25 cellular contexts compared by ENCODE assay signal in the genomic region with DNA sequence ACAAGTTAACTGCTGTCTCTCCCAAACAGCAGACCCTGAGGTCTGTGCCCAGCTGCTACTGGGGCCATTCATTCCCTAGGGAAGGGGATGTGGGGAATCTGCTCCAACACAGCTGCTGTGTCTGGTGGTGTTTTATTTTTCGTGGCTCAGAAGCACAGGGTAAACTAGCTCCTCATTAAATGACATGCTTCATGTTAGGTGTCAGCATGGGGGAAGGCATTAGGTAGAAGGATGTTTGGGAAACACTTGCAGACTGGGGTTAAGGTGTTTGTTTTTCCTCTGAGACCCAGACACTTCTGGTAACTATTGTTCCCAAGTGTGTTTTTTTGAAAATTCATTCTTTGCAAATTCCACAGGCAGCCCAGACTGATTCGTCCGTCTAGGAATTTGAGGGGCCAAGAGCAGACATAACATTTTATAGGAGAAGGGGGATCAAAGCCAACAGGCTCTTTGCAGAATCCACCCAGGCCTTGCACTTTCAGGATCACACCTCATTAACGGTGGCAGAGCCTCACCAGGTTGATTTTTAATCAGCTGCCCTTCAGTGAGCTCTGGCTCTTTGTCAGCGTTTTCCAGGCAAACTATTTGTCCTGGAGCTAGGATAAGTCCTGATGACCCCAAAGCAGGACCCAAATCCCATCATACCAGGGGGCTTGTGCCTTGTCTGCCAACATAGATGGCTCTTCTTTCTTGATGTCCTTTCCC.
DNase-seq lines count a peak whose midpoint lies in the region; FAIRE-seq and TF ChIP-seq lines count a peak whose summit lies in the region.
"Had no signal": no experiment of that assay in that cellular context is flagged by ENCODE, and none has a peak within 500 bp of the region (broad histone marks: within the 10 kb centered on the region; RNA-seq: fewer than 3 reads in every experiment).

No MANE protein-coding gene starts in this region.

- peaks cover 5% of the 10 kb centered on the region for H3K9me3 Mint-ChIP-seq in astrocyte (ENCODE audit: unreplicated experiment)
- H3K9me3 Mint-ChIP-seq: activated naive CD4-positive, alpha-beta T cell treated with anti-CD3 and anti-CD28 coated beads for 36 hours; CD8-positive, alpha-beta memory T cell; dendritic cell treated with granulocyte-macrophage colony-stimulating factor and Interleukin-4, amounts not matched to agents 40 ng/mL and 50 ng/mL, for 4 days; naive thymus-derived CD4-positive, alpha-beta T cell had no signal

- H3K9ac ChIP-seq in astrocyte (ENCODE audit: low read length) (no peak overlapping the region), smooth muscle cell (ENCODE audit: low read depth) (no peak overlapping the region), MM.1S (ENCODE audit: low read length) (no peak overlapping the region)
- H3K9ac ChIP-seq: KMS-11 had no signal

- no peak overlapping the region for H3K4me3 Mint-ChIP-seq in astrocyte (ENCODE audit: unreplicated experiment)
- H3K4me3 Mint-ChIP-seq: activated naive CD4-positive, alpha-beta T cell treated with anti-CD3 and anti-CD28 coated beads for 36 hours; CD8-positive, alpha-beta memory T cell; dendritic cell treated with granulocyte-macrophage colony-stimulating factor and Interleukin-4, amounts not matched to agents 40 ng/mL and 50 ng/mL, for 4 days; naive thymus-derived CD4-positive, alpha-beta T cell; stimulated activated memory B cell treated with anti-CD40 and anti-IgM and Interleukin-4, amounts not matched to agents 10 μg/mL and 1 μg/mL and 100 μg/mL, for 72 hours had no signal

- H3K36me3 ChIP-seq in astrocyte (ENCODE audit: insufficient read depth, low read length) (no peaks in the 10 kb centered on the region), smooth muscle cell (ENCODE audit: low read depth) (no peaks in the 10 kb centered on the region), MM.1S (replicated peaks; ENCODE audit: insufficient read depth, low read length) (no peaks in the 10 kb centered on the region)
- H3K36me3 ChIP-seq: SJCRH30, spleen had no signal

- H3K27ac Mint-ChIP-seq in astrocyte (ENCODE audit: unreplicated experiment): peak overlapping the region; percentile 96
- H3K27ac Mint-ChIP-seq: activated naive CD4-positive, alpha-beta T cell treated with anti-CD3 and anti-CD28 coated beads for 36 hours; dendritic cell treated with granulocyte-macrophage colony-stimulating factor and Interleukin-4, amounts not matched to agents 40 ng/mL and 50 ng/mL, for 4 days; naive thymus-derived CD4-positive, alpha-beta T cell; stimulated activated memory B cell treated with anti-CD40 and anti-IgM and Interleukin-4, amounts not matched to agents 10 μg/mL and 1 μg/mL and 100 μg/mL, for 72 hours had no signal

- H3K9me2 ChIP-seq in MM.1S (replicated peaks; ENCODE audit: insufficient read depth, low read length): no peaks in the 10 kb centered on the region

- H3K4me1 ChIP-seq in astrocyte (ENCODE audit: insufficient read depth, low read length): peaks cover 34% of the 10 kb centered on the region
- no peaks in the 10 kb centered on the region for H3K4me1 ChIP-seq in smooth muscle cell (ENCODE audit: low read depth)
- no peaks in the 10 kb centered on the region for H3K4me1 ChIP-seq in MM.1S (ENCODE audit: low read length)
- H3K4me1 ChIP-seq: SJCRH30, spleen had no signal

- H3K79me2 ChIP-seq in astrocyte (ENCODE audit: insufficient read depth, low read length) (no peaks in the 10 kb centered on the region), smooth muscle cell (ENCODE audit: low read depth) (no peaks in the 10 kb centered on the region), MM.1S (ENCODE audit: low read length) (no peaks in the 10 kb centered on the region)

- no peaks in the 10 kb centered on the region for H3K9me3 ChIP-seq in astrocyte (ENCODE audit: insufficient read depth, low read depth, low read length)
- no peaks in the 10 kb centered on the region for H3K9me3 ChIP-seq in smooth muscle cell (replicated peaks; ENCODE audit: low read depth)
- no peaks in the 10 kb centered on the region for H3K9me3 ChIP-seq in MM.1S (replicated peaks; ENCODE audit: insufficient read depth, low read length)
- H3K9me3 ChIP-seq: SJCRH30, spleen had no signal

- no peaks in the 10 kb centered on the region for H3K36me3 Mint-ChIP-seq in astrocyte (ENCODE audit: low read depth, unreplicated experiment)
- H3K36me3 Mint-ChIP-seq: CD8-positive, alpha-beta memory T cell; naive thymus-derived CD4-positive, alpha-beta T cell; stimulated activated memory B cell treated with anti-CD40 and anti-IgM and Interleukin-4, amounts not matched to agents 10 μg/mL and 1 μg/mL and 100 μg/mL, for 72 hours had no signal

- H3K27me3 Mint-ChIP-seq in astrocyte (ENCODE audit: low read depth, unreplicated experiment): no peaks in the 10 kb centered on the region

- DNase-seq in GM03348 (ENCODE audit: low spot score): peak; percentile 43
- DNase-seq in astrocyte (ENCODE audit: low read depth): peak; percentile 72
- peak; percentile 53 for DNase-seq in kidney tubule cell (ENCODE audit: low spot score)
- no peak for DNase-seq in smooth muscle cell (lab: John Stamatoyannopoulos, UW; ENCODE audit: unreplicated experiment)
- no peak for DNase-seq in T1000 (lab: John Stamatoyannopoulos, UW)
- no peak for DNase-seq in SKM-1 (lab: John Stamatoyannopoulos, UW; ENCODE audit: unreplicated experiment)
- DNase-seq in MM.1S: no peak
- DNase-seq: activated naive CD4-positive, alpha-beta T cell treated with anti-CD3 and anti-CD28 coated beads for 36 hours; CD8-positive, alpha-beta memory T cell; DMS53; MV-4-11; naive thymus-derived CD4-positive, alpha-beta T cell; NCI-H69; occipital lobe; retina; spleen; stimulated activated CD4-positive, alpha-beta T cell treated with anti-CD3 and anti-CD28 coated beads, Interleukin-2, amount 100 ng/mL, for 48 hours; T-helper 1 cell had no signal

- TF ChIP-seq CTCF in astrocyte (IDR thresholded peaks at IDR 0.05; ENCODE audit: insufficient read depth, low read depth, low read length): no peak
- no peak for TF ChIP-seq CTCF in smooth muscle cell (IDR thresholded peaks at IDR 0.05; ENCODE audit: borderline replicate concordance, insufficient read depth, poor library complexity, severe bottlenecking)
- no peak for TF ChIP-seq CTCF in MM.1S (IDR thresholded peaks at IDR 0.05; ENCODE audit: low read length)

- H4K20me1 ChIP-seq in astrocyte (ENCODE audit: insufficient read depth, low read length) (no peaks in the 10 kb centered on the region), smooth muscle cell (ENCODE audit: low read depth) (no peaks in the 10 kb centered on the region), MM.1S (ENCODE audit: insufficient read depth, low read length) (no peaks in the 10 kb centered on the region)

- H3K27me3 ChIP-seq in astrocyte (ENCODE audit: insufficient read depth, low read length) (no peaks in the 10 kb centered on the region), smooth muscle cell (ENCODE audit: low read depth) (no peaks in the 10 kb centered on the region), MM.1S (replicated peaks; ENCODE audit: insufficient read depth, low read length) (no peaks in the 10 kb centered on the region)
- H3K27me3 ChIP-seq: SJCRH30 had no signal

- WGBS in smooth muscle cell (ENCODE audit: low lambda C conversion rate): 22% methylated on average over 5 of the region's 5 CpGs

- H3F3A ChIP-seq in smooth muscle cell (ENCODE audit: low read depth): peaks cover 11% of the 10 kb centered on the region
- H3F3A ChIP-seq in MM.1S (ENCODE audit: insufficient read depth, low read length): no peaks in the 10 kb centered on the region

- H3K4me1 Mint-ChIP-seq in astrocyte (ENCODE audit: low read depth, unreplicated experiment): peaks cover 44% of the 10 kb centered on the region
- H3K4me1 Mint-ChIP-seq: CD8-positive, alpha-beta memory T cell; stimulated activated memory B cell treated with anti-CD40 and anti-IgM and Interleukin-4, amounts not matched to agents 10 μg/mL and 1 μg/mL and 100 μg/mL, for 72 hours had no signal

- H3K4me2 ChIP-seq in astrocyte (ENCODE audit: low read length): no peak overlapping the region
- no peak overlapping the region for H3K4me2 ChIP-seq in smooth muscle cell
- H3K4me2 ChIP-seq in MM.1S (ENCODE audit: low read depth, low read length): no peak overlapping the region
- H3K4me2 ChIP-seq: KMS-11 had no signal

- H3K4me3 ChIP-seq in astrocyte (ENCODE audit: insufficient read depth, low read depth, low read length) (no peak overlapping the region), smooth muscle cell (no peak overlapping the region), MM.1S (ENCODE audit: low read length) (no peak overlapping the region)
- H3K4me3 ChIP-seq: GM12878, SJCRH30, spleen had no signal

- H2AFZ ChIP-seq in astrocyte (ENCODE audit: low read depth, low read length) (no peak overlapping the region), smooth muscle cell (ENCODE audit: low read depth) (no peak overlapping the region), MM.1S (ENCODE audit: low read length) (no peak overlapping the region)

- FAIRE-seq in astrocyte (lab: Jason Lieb, UNC): peak; percentile 55
- FAIRE-seq: endometrium, GM12878, H54 had no signal

- H3K27ac ChIP-seq in astrocyte (ENCODE audit: low read depth, low read length): peak overlapping the region; percentile 55
- peak overlapping the region; percentile 68 for H3K27ac ChIP-seq in smooth muscle cell (ENCODE audit: low read depth)
- no peak overlapping the region for H3K27ac ChIP-seq in MM.1S (ENCODE audit: low read length)
- H3K27ac ChIP-seq: KMS-11, SJCRH30, spleen had no signal

Comparison
In these comparisons a context has a peak if more than half of its experiments do, and no peak if none do; other contexts are left out.
1. DNase-seq: peak in GM03348 (single experiment), astrocyte (single experiment) and kidney tubule cell (single experiment); none in smooth muscle cell (single experiment), T1000 (single experiment), SKM-1 (single experiment) and MM.1S (single experiment).